ENCODE assay signal across 24 cellular contexts in the genomic region with DNA sequence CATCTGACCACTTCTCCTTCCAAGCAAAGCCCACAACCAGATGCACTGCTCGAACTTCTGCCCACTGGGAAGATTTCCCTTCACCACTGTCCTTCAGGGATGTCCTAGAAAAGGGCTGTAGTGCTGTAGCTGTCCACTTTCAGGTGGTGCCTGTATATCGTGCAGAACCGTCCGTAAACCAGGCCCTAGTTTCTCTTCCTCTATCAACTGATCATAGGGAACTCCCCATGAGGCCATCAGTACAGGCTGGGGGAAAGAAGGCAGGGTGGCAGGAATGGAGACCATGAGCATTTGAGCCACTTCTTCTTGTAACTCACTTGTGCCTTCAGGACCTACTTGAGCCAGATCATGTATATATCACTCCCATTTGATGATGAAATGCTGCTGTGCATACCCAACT. TPM values are rescaled to one million over a fixed set of nuclear protein-coding genes. Genes with fewer than 3 reads are reported as not detected.
"Had no signal": no experiment of that assay in that cellular context is flagged by ENCODE, and none has a peak within 500 bp of the region (broad histone marks: within the 10 kb centered on the region; RNA-seq: fewer than 3 reads in every experiment).

No MANE protein-coding gene starts in this region.

- H3K4me3 ChIP-seq: cardiac muscle cell, gastroesophageal sphincter, heart right ventricle, left ventricle myocardium inferior, psoas muscle, skin epidermis, stomach, vagina had no signal

- H3K27me3 Mint-ChIP-seq: activated CD4-positive, alpha-beta T cell treated with anti-CD3 and anti-CD28 coated beads, Interleukin-2, amount 10 ng/mL, durations not matched to agents 24 days and 14 days had no signal

- H3K27ac ChIP-seq: cardiac muscle cell, gastroesophageal sphincter, heart right ventricle, left ventricle myocardium inferior, psoas muscle, skin epidermis, stomach, vagina had no signal

- H3K27me3 ChIP-seq: cardiac muscle cell, gastroesophageal sphincter, stomach, vagina had no signal

- H3K4me1 ChIP-seq: heart right ventricle, left ventricle myocardium inferior, psoas muscle, stomach, vagina had no signal

- H3K9me3 Mint-ChIP-seq: activated CD4-positive, alpha-beta T cell treated with anti-CD3 and anti-CD28 coated beads, Interleukin-2, amount 10 ng/mL, durations not matched to agents 24 days and 14 days; dendritic cell treated with granulocyte-macrophage colony-stimulating factor and Interleukin-4, amounts not matched to agents 40 ng/mL and 50 ng/mL, for 4 days had no signal

- H3K4me1 Mint-ChIP-seq: activated CD4-positive, alpha-beta T cell treated with anti-CD3 and anti-CD28 coated beads, Interleukin-2, amount 10 ng/mL, durations not matched to agents 24 days and 14 days had no signal

- H3K27ac Mint-ChIP-seq: activated CD4-positive, alpha-beta T cell treated with anti-CD3 and anti-CD28 coated beads, Interleukin-2, amount 10 ng/mL, durations not matched to agents 24 days and 14 days; activated CD8-positive, alpha-beta T cell treated with anti-CD3 and anti-CD28 coated beads, Interleukin-2, amount 10 ng/mL, durations not matched to agents 7 days and 5 days; dendritic cell treated with granulocyte-macrophage colony-stimulating factor and Interleukin-4, amounts not matched to agents 40 ng/mL and 50 ng/mL, for 4 days had no signal

- H3K36me3 ChIP-seq: cardiac muscle cell, gastroesophageal sphincter, heart right ventricle, left ventricle myocardium inferior, stomach, vagina had no signal

- DNase-seq: activated CD4-positive, alpha-beta T cell treated with anti-CD3 and anti-CD28 coated beads, Interleukin-2, amount 10 ng/mL, durations not matched to agents 24 days and 14 days; activated CD8-positive, alpha-beta T cell treated with anti-CD3 and anti-CD28 coated beads, Interleukin-2, amount 10 ng/mL, durations not matched to agents 7 days and 5 days; activated naive CD4-positive, alpha-beta T cell treated with anti-CD3 and anti-CD28 coated beads, Interleukin-2, amount 50 U/mL, for 16 hours; activated T-cell treated with anti-CD3 and anti-CD28 coated beads, Interleukin-2, amount 50 U/mL, for 4 hours; effector CD8-positive, alpha-beta T cell; heart right ventricle; kidney glomerular epithelial cell; left ventricle myocardium inferior; psoas muscle; right cardiac atrium; stimulated activated CD4-positive, alpha-beta T cell treated with anti-CD3 and anti-CD28 coated beads, Interleukin-2, amount 100 ng/mL, for 48 hours; stomach; trophoblast cell had no signal

- H3K4me3 Mint-ChIP-seq: activated CD4-positive, alpha-beta T cell treated with anti-CD3 and anti-CD28 coated beads, Interleukin-2, amount 10 ng/mL, durations not matched to agents 24 days and 14 days; activated CD8-positive, alpha-beta T cell treated with anti-CD3 and anti-CD28 coated beads, Interleukin-2, amount 10 ng/mL, durations not matched to agents 7 days and 5 days; activated T-cell treated with anti-CD3 and anti-CD28 coated beads, Interleukin-2, amount 50 U/mL, for 4 hours; dendritic cell treated with granulocyte-macrophage colony-stimulating factor and Interleukin-4, amounts not matched to agents 40 ng/mL and 50 ng/mL, for 4 days; neural crest cell had no signal

- H3K9me3 ChIP-seq: gastroesophageal sphincter, left ventricle myocardium inferior, psoas muscle, vagina had no signal

RNA-seq across cellular contexts. Expression of a gene that starts 57.3 kb away (rescaled TPM):
- total RNA-seq: activated CD4-positive, alpha-beta T cell treated with anti-CD3 and anti-CD28 coated beads, Interleukin-2, amount 10 ng/mL, durations not matched to agents 24 days and 14 days; activated CD8-positive, alpha-beta T cell treated with anti-CD3 and anti-CD28 coated beads, Interleukin-2, amount 10 ng/mL, durations not matched to agents 7 days and 5 days; activated T-cell treated with anti-CD3 and anti-CD28 coated beads, Interleukin-2, amount 50 U/mL, for 4 hours; cardiac muscle cell; chondrocyte; esophagus mucosa; gastroesophageal sphincter; heart right ventricle; left ventricle myocardium inferior; neural crest cell; osteoblast; psoas muscle; right cardiac atrium; stomach; T-helper 2 cell treated with Interferon-gamma antibody and Interleukin-4, amounts not matched to agents 100 ng/mL and 5 ng/mL, for 36 hours; temporal lobe; vagina had no signal
